Comparison of ENCODE assay signal across 16 cellular contexts in the genomic region with DNA sequence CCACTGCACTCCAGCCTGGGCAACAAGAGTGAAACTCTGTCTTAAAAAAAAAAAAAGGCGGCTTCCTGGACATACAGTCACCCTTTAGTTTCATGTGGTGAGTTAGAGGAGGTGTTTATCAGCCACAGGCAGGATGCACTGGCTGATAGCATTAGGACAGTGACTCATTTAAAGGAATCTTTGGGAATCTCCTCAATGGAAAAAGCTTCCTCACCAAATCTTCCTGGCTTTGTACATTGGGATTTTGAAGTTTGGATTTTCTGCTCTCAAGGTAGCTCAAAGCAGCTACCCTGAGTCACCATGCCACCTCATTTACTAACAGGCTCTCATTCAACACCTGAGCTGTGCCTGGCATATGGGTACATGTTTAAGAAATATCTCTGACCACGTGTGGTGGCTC. TPM values are rescaled to one million over a fixed set of nuclear protein-coding genes. Genes with fewer than 3 reads are reported as not detected.
DNase-seq lines count a peak whose midpoint lies in the region; ATAC-seq, FAIRE-seq and TF ChIP-seq lines count a peak whose summit lies in the region.
"Had no signal": no experiment of that assay in that cellular context is flagged by ENCODE, and none has a peak within 500 bp of the region (broad histone marks: within the 10 kb centered on the region; RNA-seq: fewer than 3 reads in every experiment).

No MANE protein-coding gene starts in this region.

- H4K20me1 ChIP-seq in HepG2 (ENCODE audit: insufficient read depth, low read length): no peaks in the 10 kb centered on the region
- H4K20me1 ChIP-seq: BLaER1 had no signal

- H3K4me2 ChIP-seq in HepG2 (ENCODE audit: low read depth, low read length): no peak overlapping the region
- H3K4me2 ChIP-seq: BLaER1 had no signal

- CTCF ChIA-PET in HepG2 (lab: Yijun Ruan, JAX; ENCODE audit: low intra/inter-chr PET ratio, low total read pairs): no interaction called here

- intact Hi-C loops in HepG2 (cut with micrococcal nuclease; ENCODE audit: unreplicated experiment): no loop called here
- intact Hi-C loops in activated T-helper 1 cell treated with anti-CD3 and anti-CD28 coated beads, Interleukin-12 subunit alpha, Interleukin-12 subunit beta, Interleukin-2, Interleukin-4 antibody, amounts not matched to agents 30 ng/mL and 10 ng/mL and 1 ng/mL, durations not matched to agents 14 hours and 24 hours and 36 hours (cut with micrococcal nuclease): no loop called here

- no peaks in the 10 kb centered on the region for H3K27me3 Mint-ChIP-seq in activated T-helper 1 cell treated with anti-CD3 and anti-CD28 coated beads, Interleukin-12 subunit alpha, Interleukin-12 subunit beta, Interleukin-2, Interleukin-4 antibody, amounts not matched to agents 30 ng/mL and 10 ng/mL and 1 ng/mL, durations not matched to agents 14 hours and 24 hours and 36 hours (ENCODE audit: insufficient read depth)

- H3K36me3 ChIP-seq in brain microvascular endothelial cell (replicated peaks) (no peaks in the 10 kb centered on the region), HepG2 (replicated peaks in 1 of 2; ENCODE audit: control insufficient read depth in 1 of 2, insufficient read depth in 2 of 2, low read length in 2 of 2) (no peaks in the 10 kb centered on the region)
- H3K36me3 ChIP-seq: BLaER1, colonic mucosa, gastroesophageal sphincter had no signal

- H3K27me3 ChIP-seq in brain microvascular endothelial cell (replicated peaks): no peaks in the 10 kb centered on the region
- H3K27me3 ChIP-seq in HepG2 (ENCODE audit: control insufficient read depth in 1 of 2, insufficient read depth in 2 of 2, low read length in 2 of 2): no peaks in the 10 kb centered on the region
- H3K27me3 ChIP-seq: BLaER1, colonic mucosa, gastroesophageal sphincter had no signal

- WGBS in HepG2 (ENCODE audit: low lambda C conversion rate): 23% methylated on average over 2 of the region's 2 CpGs

- DNase-seq in AG20443 (ENCODE audit: low spot score): peak; percentile 33
- DNase-seq in M059J (ENCODE audit: low read depth): peak; percentile 88
- peak; percentile 54 for DNase-seq in brain microvascular endothelial cell
- peak; percentile 27 for DNase-seq in HepG2 (ENCODE audit: low spot score)
- no peak for DNase-seq in iPS-NIHi11 (ENCODE audit: low spot score)
- no peak for DNase-seq in NCI-H345 (lab: John Stamatoyannopoulos, UW)
- no peak for DNase-seq in activated T-helper 1 cell treated with anti-CD3 and anti-CD28 coated beads, Interleukin-12 subunit alpha, Interleukin-12 subunit beta, Interleukin-2, Interleukin-4 antibody, amounts not matched to agents 30 ng/mL and 10 ng/mL and 1 ng/mL, durations not matched to agents 14 hours and 24 hours and 36 hours (ENCODE audit: low spot score)
- no peak for DNase-seq in HuH-7 (ENCODE audit: low spot score)
- DNase-seq: activated naive CD4-positive, alpha-beta T cell treated with anti-CD3 and anti-CD28 coated beads, Interleukin-2, amount 50 U/mL, for 16 hours; colonic mucosa; left ventricle myocardium superior; NCI-H510A; nucleus accumbens had no signal

- H3K36me3 Mint-ChIP-seq in activated T-helper 1 cell treated with anti-CD3 and anti-CD28 coated beads, Interleukin-12 subunit alpha, Interleukin-12 subunit beta, Interleukin-2, Interleukin-4 antibody, amounts not matched to agents 30 ng/mL and 10 ng/mL and 1 ng/mL, durations not matched to agents 14 hours and 24 hours and 36 hours (ENCODE audit: low read depth): peaks cover 1% of the 10 kb centered on the region

- no peak overlapping the region for H3K27ac Mint-ChIP-seq in activated T-helper 1 cell treated with anti-CD3 and anti-CD28 coated beads, Interleukin-12 subunit alpha, Interleukin-12 subunit beta, Interleukin-2, Interleukin-4 antibody, amounts not matched to agents 30 ng/mL and 10 ng/mL and 1 ng/mL, durations not matched to agents 14 hours and 24 hours and 36 hours

- in situ Hi-C loops in brain microvascular endothelial cell (cut with HindIII; ENCODE audit: low pct_ligation_motif_present, low sequenced_read_pairs) (no loop called here), HepG2 (cut with HindIII; ENCODE audit: extremely low pct_ligation_motif_present, low pct_unique_long_range_greater_than_20kb) (no loop called here)

- H3K4me1 ChIP-seq in HepG2 (ENCODE audit: insufficient read depth, low read length): peaks cover 13% of the 10 kb centered on the region; the same call in 1 of the 2 replicates
- H3K4me1 ChIP-seq: colonic mucosa had no signal

- FAIRE-seq in HepG2 (lab: Jason Lieb, UNC): no peak

- no peak overlapping the region for H3K4me3 Mint-ChIP-seq in activated T-helper 1 cell treated with anti-CD3 and anti-CD28 coated beads, Interleukin-12 subunit alpha, Interleukin-12 subunit beta, Interleukin-2, Interleukin-4 antibody, amounts not matched to agents 30 ng/mL and 10 ng/mL and 1 ng/mL, durations not matched to agents 14 hours and 24 hours and 36 hours

- no peaks in the 10 kb centered on the region for H3K9me3 Mint-ChIP-seq in activated T-helper 1 cell treated with anti-CD3 and anti-CD28 coated beads, Interleukin-12 subunit alpha, Interleukin-12 subunit beta, Interleukin-2, Interleukin-4 antibody, amounts not matched to agents 30 ng/mL and 10 ng/mL and 1 ng/mL, durations not matched to agents 14 hours and 24 hours and 36 hours

- no peak overlapping the region for H3K27ac ChIP-seq in brain microvascular endothelial cell
- H3K27ac ChIP-seq in HepG2 (ENCODE audit: extremely low read length, insufficient read depth, low read length): no peak overlapping the region
- H3K27ac ChIP-seq: BLaER1, colonic mucosa, gastroesophageal sphincter, SK-N-MC had no signal

- no peak for ATAC-seq in HepG2
- ATAC-seq: gastroesophageal sphincter, left ventricle myocardium superior had no signal

- H3K9ac ChIP-seq in HepG2 (ENCODE audit: insufficient read depth, low read depth, low read length): no peak overlapping the region
- H3K9ac ChIP-seq: BLaER1 had no signal

- H3K4me1 Mint-ChIP-seq in activated T-helper 1 cell treated with anti-CD3 and anti-CD28 coated beads, Interleukin-12 subunit alpha, Interleukin-12 subunit beta, Interleukin-2, Interleukin-4 antibody, amounts not matched to agents 30 ng/mL and 10 ng/mL and 1 ng/mL, durations not matched to agents 14 hours and 24 hours and 36 hours (ENCODE audit: low read depth): no peaks in the 10 kb centered on the region

- H3K9me3 ChIP-seq in HepG2 (ENCODE audit: low read length): no peaks in the 10 kb centered on the region
- H3K9me3 ChIP-seq: BLaER1, colonic mucosa, gastroesophageal sphincter had no signal

- no peaks in the 10 kb centered on the region for H3K79me2 ChIP-seq in HepG2 (ENCODE audit: insufficient read depth, low read length)

- no peak for TF ChIP-seq POLR2A in HepG2 (IDR thresholded peaks at IDR 0.05; ENCODE audit: insufficient read depth in 1 of 2, low read depth in 2 of 2, low read length in 2 of 2)

- H2AFZ ChIP-seq in HepG2 (ENCODE audit: low read length): no peak overlapping the region

- POLR2A ChIA-PET in HepG2 (lab: Yijun Ruan, JAX): no interaction called here

- TF ChIP-seq CTCF in brain microvascular endothelial cell (IDR thresholded peaks at IDR 0.05; ENCODE audit: low read depth, low read length, missing control alignments) (no peak), HepG2 (CRISPR knock-in tag; IDR thresholded peaks at IDR 0.05) (no peak)

- TF ChIP-seq EP300 in HepG2 (IDR thresholded peaks at IDR 0.05; ENCODE audit: low read depth in 2 of 2, low read length in 2 of 2): no peak
- TF ChIP-seq EP300 in HepG2 (CRISPR knock-in tag; IDR thresholded peaks at IDR 0.05; ENCODE audit: borderline replicate concordance): no peak

- no peak for TF ChIP-seq RAD21 in HepG2 (CRISPR knock-in tag; IDR thresholded peaks at IDR 0.05)

- no peak overlapping the region for H3K4me3 ChIP-seq in brain microvascular endothelial cell (ENCODE audit: low read depth, low read length)
- no peak overlapping the region for H3K4me3 ChIP-seq in HepG2 (replicated peaks in 1 of 3; ENCODE audit: insufficient read depth in 1 of 3, low read depth in 2 of 3, low read length in 3 of 3)
- H3K4me3 ChIP-seq: BLaER1, colonic mucosa, gastroesophageal sphincter, SK-N-MC had no signal

- BruUV-seq in HepG2 (replicated peaks; lab: Mats Ljungman, UMichigan): no TSS peak

RNA-seq across cellular contexts. Expression of gene PRPH2, which starts 20.2 kb away (rescaled TPM):
- total RNA-seq in M059J (2014; rRNA removed; shearing (Covaris generic)): not detected in 2 replicates
- total RNA-seq in HepG2 (2016; rRNA removed; fragmentation: Illumina TruSeq; extraction: Trizol): 0.04 and 0.06 TPM in 2 replicates
- 0.10 TPM in 1 of 2 replicates, not detected in the other for total RNA-seq in HepG2 (2016; cell fraction: cytosol; rRNA removed; fragmentation: Illumina TruSeq; extraction: Trizol; ENCODE audit: low read depth)
- 0.04 TPM in 1 of 2 replicates, not detected in the other for total RNA-seq in HepG2 (2016; cell fraction: insoluble cytoplasmic fraction; rRNA removed; fragmentation: Illumina TruSeq; extraction: Trizol)
- total RNA-seq in HepG2 (2016; cell fraction: membrane; rRNA removed; fragmentation: Illumina TruSeq; extraction: Trizol): 0.10 TPM in 1 of 2 replicates, not detected in the other
- total RNA-seq in HepG2 (2016; cell fraction: nucleus; rRNA removed; fragmentation: Illumina TruSeq; extraction: Trizol): not detected in 2 replicates
- 0.03 and 0.05 TPM in 2 replicates for polyA plus RNA-seq in HepG2 (2011; rRNA removed)
- 0.05 TPM in 2 replicates for polyA plus RNA-seq in HepG2 (2011; cell fraction: cytosol; rRNA removed)
- polyA plus RNA-seq in HepG2 (2011; cell fraction: nucleus; rRNA removed): 0.08 TPM in 1 of 2 replicates, not detected in the other
- not detected in 2 replicates for polyA plus RNA-seq in HepG2 (2012)
- polyA plus RNA-seq in HepG2 (2016; cell fraction: cytosol; fragmentation: Illumina TruSeq; extraction: Trizol; ENCODE audit: low read depth): not detected in 2 replicates
- not detected in 2 replicates for polyA plus RNA-seq in HepG2 (2016; cell fraction: insoluble cytoplasmic fraction; fragmentation: Illumina TruSeq; extraction: Trizol; ENCODE audit: low read depth)
- not detected in 2 replicates for polyA plus RNA-seq in HepG2 (2016; cell fraction: membrane; fragmentation: Illumina TruSeq; extraction: Trizol; ENCODE audit: low read depth)
- not detected in 2 replicates for polyA plus RNA-seq in HepG2 (2016; cell fraction: nucleus; fragmentation: Illumina TruSeq; extraction: Trizol; ENCODE audit: insufficient read depth, low read depth)
- polyA minus RNA-seq in HepG2 (2011; rRNA and poly(A)+ RNA removed; ENCODE audit: low replicate concordance): not detected in 2 replicates
- not detected in 2 replicates for polyA minus RNA-seq in HepG2 (2011; cell fraction: cytosol; rRNA and poly(A)+ RNA removed)
- 0.12 TPM in 1 of 2 replicates, not detected in the other for polyA minus RNA-seq in HepG2 (2011; cell fraction: nucleus; rRNA and poly(A)+ RNA removed)
- not detected in 2 replicates for total RNA-seq in activated T-helper 1 cell treated with anti-CD3 and anti-CD28 coated beads, Interleukin-12 subunit alpha, Interleukin-12 subunit beta, Interleukin-2, Interleukin-4 antibody, amounts not matched to agents 30 ng/mL and 10 ng/mL and 1 ng/mL, durations not matched to agents 14 hours and 24 hours and 36 hours

RNA-seq across cellular contexts. Expression of gene TBCC, which starts 43.7 kb away (rescaled TPM):
- 46.2 and 62.8 TPM in 2 replicates for total RNA-seq in M059J (2014; rRNA removed; shearing (Covaris generic))
- total RNA-seq in HepG2 (2016; rRNA removed; fragmentation: Illumina TruSeq; extraction: Trizol): 36.1 and 43.2 TPM in 2 replicates
- 13.4 and 14.0 TPM in 2 replicates for total RNA-seq in HepG2 (2016; cell fraction: cytosol; rRNA removed; fragmentation: Illumina TruSeq; extraction: Trizol; ENCODE audit: low read depth)
- 37.2 and 41.5 TPM in 2 replicates for total RNA-seq in HepG2 (2016; cell fraction: insoluble cytoplasmic fraction; rRNA removed; fragmentation: Illumina TruSeq; extraction: Trizol)
- 20.4 and 22.9 TPM in 2 replicates for total RNA-seq in HepG2 (2016; cell fraction: membrane; rRNA removed; fragmentation: Illumina TruSeq; extraction: Trizol)
- total RNA-seq in HepG2 (2016; cell fraction: nucleus; rRNA removed; fragmentation: Illumina TruSeq; extraction: Trizol): 17.5 and 20.0 TPM in 2 replicates
- polyA plus RNA-seq in HepG2 (2011; rRNA removed): 14.8 and 18.0 TPM in 2 replicates
- polyA plus RNA-seq in HepG2 (2011; cell fraction: cytosol; rRNA removed): 14.9 and 15.6 TPM in 2 replicates
- polyA plus RNA-seq in HepG2 (2011; cell fraction: nucleus; rRNA removed): 12.6 and 13.8 TPM in 2 replicates
- polyA plus RNA-seq in HepG2 (2012): 12.0 and 15.3 TPM in 2 replicates
- 5.2 and 5.5 TPM in 2 replicates for polyA plus RNA-seq in HepG2 (2016; cell fraction: cytosol; fragmentation: Illumina TruSeq; extraction: Trizol; ENCODE audit: low read depth)
- 26.8 and 28.7 TPM in 2 replicates for polyA plus RNA-seq in HepG2 (2016; cell fraction: insoluble cytoplasmic fraction; fragmentation: Illumina TruSeq; extraction: Trizol; ENCODE audit: low read depth)
- 7.8 and 9.2 TPM in 2 replicates for polyA plus RNA-seq in HepG2 (2016; cell fraction: membrane; fragmentation: Illumina TruSeq; extraction: Trizol; ENCODE audit: low read depth)
- polyA plus RNA-seq in HepG2 (2016; cell fraction: nucleus; fragmentation: Illumina TruSeq; extraction: Trizol; ENCODE audit: insufficient read depth, low read depth): 20.6 and 21.7 TPM in 2 replicates
- 10.7 and 14.8 TPM in 2 replicates for polyA minus RNA-seq in HepG2 (2011; rRNA and poly(A)+ RNA removed; ENCODE audit: low replicate concordance)
- 8.2 and 9.3 TPM in 2 replicates for polyA minus RNA-seq in HepG2 (2011; cell fraction: cytosol; rRNA and poly(A)+ RNA removed)
- 7.6 and 7.7 TPM in 2 replicates for polyA minus RNA-seq in HepG2 (2011; cell fraction: nucleus; rRNA and poly(A)+ RNA removed)
- 20.1 and 22.3 TPM in 2 replicates for total RNA-seq in activated T-helper 1 cell treated with anti-CD3 and anti-CD28 coated beads, Interleukin-12 subunit alpha, Interleukin-12 subunit beta, Interleukin-2, Interleukin-4 antibody, amounts not matched to agents 30 ng/mL and 10 ng/mL and 1 ng/mL, durations not matched to agents 14 hours and 24 hours and 36 hours

Comparison
In these comparisons a context has a peak if more than half of its experiments do, and no peak if none do; other contexts are left out.
1. DNase-seq: peak in AG20443 (single experiment), M059J (single experiment), brain microvascular endothelial cell (single experiment) and HepG2 (single experiment); none in iPS-NIHi11 (single experiment), NCI-H345 (single experiment), activated T-helper 1 cell treated with anti-CD3 and anti-CD28 coated beads, Interleukin-12 subunit alpha, Interleukin-12 subunit beta, Interleukin-2, Interleukin-4 antibody, amounts not matched to agents 30 ng/mL and 10 ng/mL and 1 ng/mL, durations not matched to agents 14 hours and 24 hours and 36 hours (single experiment) and HuH-7 (single experiment).